Comparison of ENCODE assay signal across 8 cellular contexts in the genomic region with DNA sequence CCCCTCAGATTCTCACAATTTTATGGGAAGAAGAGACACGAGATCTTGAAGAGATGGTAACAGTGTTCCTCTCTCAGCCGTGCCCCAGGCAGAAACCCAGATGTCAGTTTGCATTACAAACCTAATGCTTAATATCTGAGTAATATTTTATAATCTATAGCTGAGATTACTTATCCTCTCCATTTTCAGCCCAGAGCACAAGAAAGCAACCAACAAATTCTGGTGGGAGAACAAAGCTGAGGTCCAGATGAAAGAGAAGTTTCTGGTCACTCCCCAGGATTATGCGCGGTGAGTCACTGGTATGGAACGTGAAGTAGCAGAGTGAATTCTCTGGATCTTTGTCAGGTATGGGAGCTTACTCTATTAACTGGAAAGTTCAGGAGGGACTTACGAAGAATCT. TPM values are rescaled to one million over a fixed set of nuclear protein-coding genes. Genes with fewer than 3 reads are reported as not detected.
A peak's percentile ranks its signal among the peaks of the same experiment; 100 is the strongest.
DNase-seq lines count a peak whose midpoint lies in the region; ATAC-seq and TF ChIP-seq lines count a peak whose summit lies in the region.

No MANE protein-coding gene starts in this region.

- no peaks in the 10 kb centered on the region for H3K9me3 Mint-ChIP-seq in natural killer cell

- peaks cover 17% of the 10 kb centered on the region for H3K4me1 ChIP-seq in effector memory CD4-positive, alpha-beta T cell (ENCODE audit: control insufficient read depth, insufficient read depth, low read length, poor library complexity, severe bottlenecking)

- no peaks in the 10 kb centered on the region for H3K27me3 ChIP-seq in effector memory CD4-positive, alpha-beta T cell (replicated peaks; ENCODE audit: control insufficient read depth, insufficient read depth, low read length, poor library complexity, severe bottlenecking)

- no peak for ATAC-seq in natural killer cell

- H3K4me1 Mint-ChIP-seq in natural killer cell, result peaks cover 30 to 33% of the 10 kb centered on the region in 2 donors

- no peaks in the 10 kb centered on the region for H3K9me3 ChIP-seq in effector memory CD4-positive, alpha-beta T cell (ENCODE audit: control insufficient read depth, low read length)

- peak overlapping the region; percentile 94 for H3K27ac Mint-ChIP-seq in natural killer cell

- H3K36me3 Mint-ChIP-seq in natural killer cell, result no peaks in the 10 kb centered on the region

- in situ Hi-C loops in GM13976 (cut with MboI; ENCODE audit: low sequenced_read_pairs, unreplicated experiment), result no loop called here

- peak; percentile 32 for DNase-seq in DMS53 treated with DMSO at 0.1 percent for 48 hours (lab: John Stamatoyannopoulos, UW; ENCODE audit: unreplicated experiment)
- peak; percentile 38 for DNase-seq in NCI-H460 (ENCODE audit: extremely low read depth, low read depth)
- no peak for DNase-seq in effector memory CD4-positive, alpha-beta T cell
- DNase-seq in natural killer cell, result no peak
- DNase-seq in COR-L47 (lab: John Stamatoyannopoulos, UW), result no peak
- no peak for DNase-seq in posterior vena cava (ENCODE audit: low spot score)
- DNase-seq in SIG-M5 treated with dmso at 0.1 percent for 504 hours (lab: John Stamatoyannopoulos, UW; ENCODE audit: unreplicated experiment), result no peak
- no peak for DNase-seq in GM13976 (ENCODE audit: low spot score)

- peak overlapping the region; percentile 85 for H3K27ac ChIP-seq in effector memory CD4-positive, alpha-beta T cell (ENCODE audit: insufficient read depth, low read length, poor library complexity, severe bottlenecking)

- intact Hi-C loops in natural killer cell (cut with micrococcal nuclease), result loop anchor here (1.0 kb wide), 3 partner anchors 19 to 58 kb away; a partner anchor contains a TSS
- intact Hi-C loops in posterior vena cava (cut with DNase I), result loop anchor here in 1 of 2 donors (1.0 kb wide), 1 partner anchor 19 kb away; a partner anchor contains a TSS

- H3K36me3 ChIP-seq in effector memory CD4-positive, alpha-beta T cell (ENCODE audit: control insufficient read depth, insufficient read depth, low read length), result peaks cover 25% of the 10 kb centered on the region

- H3K27me3 Mint-ChIP-seq in natural killer cell (ENCODE audit: low read depth in 2 of 2), result no peaks in the 10 kb centered on the region

- no peak for TF ChIP-seq CTCF in natural killer cell (IDR thresholded peaks at IDR 0.05)
- no peak for TF ChIP-seq CTCF in GM13976 (IDR thresholded peaks at IDR 0.05; ENCODE audit: borderline replicate concordance, control extremely low read depth, extremely low read depth, insufficient read depth, missing control alignments)

- peak overlapping the region; percentile 78 for H3K4me3 ChIP-seq in effector memory CD4-positive, alpha-beta T cell (ENCODE audit: insufficient read depth, low read depth, low read length, poor library complexity, severe bottlenecking)

- H3K4me3 Mint-ChIP-seq in natural killer cell, result peak overlapping the region; percentile 97

RNA-seq across cellular contexts. Expression of a gene that starts 0.9 kb away (rescaled TPM):
- total RNA-seq in NCI-H460 (2014; rRNA removed; shearing (Covaris generic)), result 19.6 and 24.9 TPM in 2 replicates
- 125 and 207 TPM in 2 replicates for polyA plus RNA-seq in NCI-H460 (2014; cell fraction: nucleus; rRNA removed)
- total RNA-seq in natural killer cell (100 to 1,000 TPM; 121 to 143 (median 122) TPM), posterior vena cava (10 to 100 TPM; 27.8 TPM)

RNA-seq across cellular contexts. Expression of a gene that starts 19.3 kb away (rescaled TPM):
- 1,479 and 1,567 TPM in 2 replicates for total RNA-seq in NCI-H460 (2014; rRNA removed; shearing (Covaris generic))
- polyA plus RNA-seq in NCI-H460 (2014; cell fraction: nucleus; rRNA removed), result 767 and 983 TPM in 2 replicates
- 1,000 to 10,000 TPM in 1 of 3 donors, 100 to 1,000 TPM in 2; 870 to 1,051 (median 887) TPM for total RNA-seq in natural killer cell
- 100 to 1,000 TPM; 741 to 816 TPM for total RNA-seq in posterior vena cava

RNA-seq across cellular contexts. Expression of a gene that starts 19.7 kb away (rescaled TPM):
- 73.6 and 83.1 TPM in 2 replicates for total RNA-seq in NCI-H460 (2014; rRNA removed; shearing (Covaris generic))
- polyA plus RNA-seq in NCI-H460 (2014; cell fraction: nucleus; rRNA removed), result 57.4 and 73.3 TPM in 2 replicates
- 10 to 100 TPM; 71.4 to 84.5 (median 77.5) TPM for total RNA-seq in natural killer cell
- 10 to 100 TPM; 45.4 to 49.9 TPM for total RNA-seq in posterior vena cava

RNA-seq across cellular contexts. Expression of a gene that starts 27.3 kb away (rescaled TPM):
- total RNA-seq in NCI-H460 (2014; rRNA removed; shearing (Covaris generic)), result not detected in 2 replicates
- not detected in 2 replicates for polyA plus RNA-seq in NCI-H460 (2014; cell fraction: nucleus; rRNA removed)
- total RNA-seq in natural killer cell (not detected), posterior vena cava (not detected)

RNA-seq across cellular contexts. Expression of a gene that starts 31.9 kb away (rescaled TPM):
- 12.8 and 14.0 TPM in 2 replicates for total RNA-seq in NCI-H460 (2014; rRNA removed; shearing (Covaris generic))
- polyA plus RNA-seq in NCI-H460 (2014; cell fraction: nucleus; rRNA removed), result 34.0 and 52.1 TPM in 2 replicates
- total RNA-seq in natural killer cell, result 1 to 10 TPM; 4.6 to 7.7 (median 6.5) TPM
- total RNA-seq in posterior vena cava, result 1 to 10 TPM; 6.0 to 7.8 TPM

Comparison
In these comparisons a context has a peak if more than half of its experiments do, and no peak if none do; other contexts are left out.
1. DNase-seq: peak in DMS53 treated with DMSO at 0.1 percent for 48 hours (single experiment) and NCI-H460 (single experiment); none in effector memory CD4-positive, alpha-beta T cell (0 of 3), natural killer cell (single experiment), COR-L47 (single experiment), posterior vena cava (single experiment), SIG-M5 treated with dmso at 0.1 percent for 504 hours (single experiment) and GM13976 (single experiment).